ENCODE assay signal across 10 cellular contexts in genomic region chr17:42484304-42484703, GRCh38. TPM values are rescaled to one million over a fixed set of nuclear protein-coding genes. Genes with fewer than 3 reads are reported as not detected.
A peak's percentile ranks its signal among the peaks of the same experiment; 100 is the strongest.
DNase-seq lines count a peak whose midpoint lies in the region; ATAC-seq and TF ChIP-seq lines count a peak whose summit lies in the region.
"Had no signal": no experiment of that assay in that cellular context is flagged by ENCODE, and none has a peak within 500 bp of the region (broad histone marks: within the 10 kb centered on the region; RNA-seq: fewer than 3 reads in every experiment).

No MANE protein-coding gene starts in this region.

- no peak overlapping the region for H3K27ac ChIP-seq in upper lobe of right lung
- peak overlapping the region in 1 of 2 donors; percentile 29 for H3K27ac ChIP-seq in tibial artery
- H3K27ac ChIP-seq: skin epidermis had no signal

- no peak overlapping the region for H3K4me3 ChIP-seq in upper lobe of right lung
- H3K4me3 ChIP-seq in tibial artery: no peak overlapping the region
- H3K4me3 ChIP-seq: skin epidermis had no signal

- ATAC-seq in Right ventricle myocardium superior (ENCODE audit: poor library complexity) (peak; percentile 25), sciatic nerve (peak; percentile 50), upper lobe of right lung (peak; percentile 41)

- H3K36me3 ChIP-seq in upper lobe of right lung: peaks cover 98% of the 10 kb centered on the region
- peaks cover 78 to 99% (median 94%) of the 10 kb centered on the region in 3 donors for H3K36me3 ChIP-seq in tibial artery

- H3K4me1 ChIP-seq in upper lobe of right lung (no peaks in the 10 kb centered on the region), tibial artery (peaks cover 0 to 14% (median 2%) of the 10 kb centered on the region in 4 donors)

- intact Hi-C loops in Right ventricle myocardium superior (cut with DNase I): no loop called here
- intact Hi-C loops in cardiac septum (cut with DNase I): no loop called here
- intact Hi-C loops in sciatic nerve (cut with DNase I): no loop called here
- intact Hi-C loops in upper lobe of right lung (cut with DNase I): no loop called here
- intact Hi-C loops in tibial artery (cut with DNase I; ENCODE audit: low total_unique reads): no loop called here

- TF ChIP-seq CTCF in upper lobe of right lung (IDR thresholded peaks at IDR 0.05) (no peak), tibial artery (IDR thresholded peaks at IDR 0.05) (no peak)

- DNase-seq in Right ventricle myocardium superior (no peak), cardiac septum (ENCODE audit: low spot score) (no peak), sciatic nerve (ENCODE audit: low spot score) (no peak), upper lobe of right lung (no peak), tibial artery (no peak), NCI-H774 (lab: John Stamatoyannopoulos, UW) (no peak), G401 (ENCODE audit: low spot score) (no peak)
- DNase-seq in activated gamma-delta T cell treated with anti-CD3 and anti-CD28 coated beads, Interleukin-2, amount 50 U/mL, for 16 hours (ENCODE audit: low read depth): peak; percentile 69
- DNase-seq: NCI-H526 treated with DMSO at 0.1 percent for 48 hours had no signal

- in situ Hi-C loops in G401 (cut with HindIII; ENCODE audit: low sequenced_read_pairs): no loop called here

- H3K9me3 ChIP-seq in upper lobe of right lung (no peaks in the 10 kb centered on the region), tibial artery (no peaks in the 10 kb centered on the region)

- no peaks in the 10 kb centered on the region for H3K27me3 ChIP-seq in upper lobe of right lung
- no peaks in the 10 kb centered on the region for H3K27me3 ChIP-seq in tibial artery

RNA-seq across cellular contexts. Expression of gene ATP6V0A1, which starts 25.6 kb away (rescaled TPM):
- total RNA-seq in Right ventricle myocardium superior (29.9 TPM), cardiac septum (40.3 TPM), sciatic nerve (115 TPM), upper lobe of right lung (109 TPM)
- 54.0 and 112 TPM in 2 replicates for total RNA-seq in G401 (2014; rRNA removed; shearing (Covaris generic))

RNA-seq across cellular contexts. Expression of gene NAGLU, which starts 51.7 kb away (rescaled TPM):
- total RNA-seq in Right ventricle myocardium superior: 8.3 TPM
- 12.1 TPM for total RNA-seq in cardiac septum
- total RNA-seq in sciatic nerve: 28.8 TPM
- 46.9 TPM for total RNA-seq in upper lobe of right lung
- 49.3 and 83.0 TPM in 2 replicates for total RNA-seq in G401 (2014; rRNA removed; shearing (Covaris generic))
